19 cellular contexts compared by ENCODE assay signal in genomic region chr12:28767836-28768348, GRCh38.
"Had no signal": no experiment of that assay in that cellular context is flagged by ENCODE, and none has a peak within 500 bp of the region (broad histone marks: within the 10 kb centered on the region; RNA-seq: fewer than 3 reads in every experiment).

No MANE protein-coding gene starts in this region.

- H3K9me3 ChIP-seq: breast epithelium, esophagus muscularis mucosa, mucosa of descending colon, neutrophil, tibial artery, uterus had no signal

- H3K36me3 ChIP-seq: breast epithelium, esophagus muscularis mucosa, neutrophil, tibial artery, uterus had no signal

- H2AFZ ChIP-seq: parathyroid adenoma had no signal

- H3K4me3 ChIP-seq: breast epithelium, esophagus muscularis mucosa, mucosa of descending colon, tibial artery, uterus had no signal

- FAIRE-seq: endometrium, islet of Langerhans had no signal

- H3K79me2 ChIP-seq: parathyroid adenoma had no signal

- H3K27me3 ChIP-seq: breast epithelium, esophagus muscularis mucosa, neutrophil, tibial artery, uterus had no signal

- H3K9ac ChIP-seq: parathyroid adenoma had no signal

- ATAC-seq: activated CD4-positive, CD25-positive, alpha-beta regulatory T cell treated with anti-CD3 and anti-CD28 coated beads, Interleukin-2, amount 50 U/mL, for 24 hours; left colon; mucosa of descending colon; naive thymus-derived CD4-positive, alpha-beta T cell; stimulated activated naive B cell treated with anti-CD40 and anti-IgM and Interleukin-4, amounts not matched to agents 10 μg/mL and 1 μg/mL and 100 μg/mL, for 72 hours had no signal

- H3K27ac ChIP-seq: breast epithelium, esophagus muscularis mucosa, neutrophil, parathyroid adenoma, tibial artery, uterus had no signal

- H3K4me1 ChIP-seq: breast epithelium, parathyroid adenoma, tibial artery, uterus had no signal

- DNase-seq: activated CD4-positive, alpha-beta T cell treated with anti-CD3 and anti-CD28 coated beads, Interleukin-2, amount 50 U/mL, for 1 hour; activated CD8-positive, alpha-beta memory T cell treated with anti-CD3 and anti-CD28 coated beads for 24 hours; activated naive CD4-positive, alpha-beta T cell; activated naive CD8-positive, alpha-beta T cell treated with anti-CD3 and anti-CD28 coated beads, Interleukin-2, amount 10 ng/mL, durations not matched to agents 7 days and 5 days; left colon; mucosa of descending colon; naive thymus-derived CD4-positive, alpha-beta T cell; stimulated activated CD4-positive, alpha-beta T cell treated with anti-CD3 and anti-CD28 coated beads, Interleukin-15, amount 100 ng/mL, for 24 hours; stimulated activated CD4-positive, alpha-beta T cell treated with anti-CD3 and anti-CD28 coated beads, Interleukin-4, amount 100 ng/mL, for 1 hour; stimulated activated naive B cell treated with anti-CD40 and anti-IgM and Interleukin-4, amounts not matched to agents 10 μg/mL and 1 μg/mL and 100 μg/mL, for 72 hours; tibial artery; uterus had no signal
